In genomic region chr5:176181271-176181855, GRCh38 we compare ENCODE assay signal across 22 cellular contexts.
"Had no signal": no experiment of that assay in that cellular context is flagged by ENCODE, and none has a peak within 500 bp of the region (broad histone marks: within the 10 kb centered on the region; RNA-seq: fewer than 3 reads in every experiment).

No MANE protein-coding gene starts in this region.

- H2AFZ ChIP-seq: hepatocyte had no signal

- H3K4me3 ChIP-seq: colonic mucosa, hepatocyte, lung, pancreas, sigmoid colon, SJCRH30 had no signal

- H3K27me3 ChIP-seq: colonic mucosa, hepatocyte, pancreas had no signal

- H3K36me3 ChIP-seq: colonic mucosa, pancreas, sigmoid colon, SJCRH30 had no signal

- H3K79me2 ChIP-seq: hepatocyte had no signal

- H3K9me3 ChIP-seq: colonic mucosa, pancreas, SJCRH30 had no signal

- DNase-seq: activated CD4-positive, alpha-beta T cell treated with anti-CD3 and anti-CD28 coated beads for 4 hours; activated CD4-positive, alpha-beta T cell treated with anti-CD3 and anti-CD28 coated beads, Interleukin-2, amount 50 U/mL, for 48 hours; activated CD4-positive, CD25-positive, alpha-beta regulatory T cell; activated effector memory CD4-positive, alpha-beta T cell treated with Interleukin-2 at 50 U/mL for 16 hours; activated naive CD4-positive, alpha-beta T cell treated with anti-CD3 and anti-CD28 coated beads for 36 hours; activated naive CD8-positive, alpha-beta T cell treated with anti-CD3 and anti-CD28 coated beads, Interleukin-2, amount 10 ng/mL, durations not matched to agents 7 days and 5 days; activated T-cell treated with anti-CD3 and anti-CD28 coated beads, Interleukin-2, amount 50 U/mL, for 72 hours; amniotic stem cell; colonic mucosa; erythroblast; foreskin keratinocyte; glutamatergic neuron; left colon; naive thymus-derived CD4-positive, alpha-beta T cell; pancreas; sigmoid colon; SJCRH30; stimulated activated CD4-positive, alpha-beta T cell treated with anti-CD3 and anti-CD28 coated beads, Interleukin-4, amount 100 ng/mL, for 24 hours; stimulated activated naive CD8-positive, alpha-beta T cell treated with anti-CD3 and anti-CD28 coated beads, Interleukin-15, Interleukin-2, amounts not matched to agents 100 U/mL and 50 U/mL, for 24 hours; T1000 had no signal

- H3K27ac ChIP-seq: colonic mucosa, foreskin keratinocyte, hepatocyte, pancreas, sigmoid colon, SJCRH30 had no signal

- H3K4me2 ChIP-seq: hepatocyte had no signal

- H3K4me1 ChIP-seq: colonic mucosa, foreskin keratinocyte, pancreas, sigmoid colon had no signal
